ENCODE assay signal across 9 cellular contexts in the genomic region with DNA sequence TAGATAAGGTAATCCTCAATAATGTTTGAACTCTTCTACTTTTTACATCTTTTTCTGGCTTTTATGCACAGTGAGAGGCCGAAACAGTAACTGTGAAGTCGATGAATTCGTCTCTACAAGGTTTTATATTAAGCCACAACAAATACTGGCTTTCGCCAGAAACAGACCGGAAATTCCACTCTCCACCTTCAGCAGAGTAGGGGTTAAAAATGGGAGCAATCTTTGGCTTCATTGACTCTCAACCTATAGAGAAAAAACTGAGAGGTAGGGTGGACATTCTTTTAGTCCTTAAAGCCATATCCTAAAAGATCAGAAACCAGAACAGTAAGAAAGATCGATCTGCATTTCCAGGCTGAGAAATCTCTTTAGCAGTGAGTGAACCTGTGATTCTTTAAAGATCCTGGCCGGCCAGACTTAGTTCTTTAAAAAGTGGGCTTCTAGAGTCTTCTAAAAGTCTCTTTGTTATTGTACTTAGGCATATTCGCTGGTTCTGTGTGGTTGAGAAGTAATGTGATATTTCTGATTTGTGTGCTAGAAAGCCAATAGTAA. TPM values are rescaled to one million over a fixed set of nuclear protein-coding genes. Genes with fewer than 3 reads are reported as not detected.
A peak's percentile ranks its signal among the peaks of the same experiment; 100 is the strongest.
DNase-seq lines count a peak whose midpoint lies in the region; ATAC-seq and TF ChIP-seq lines count a peak whose summit lies in the region.
"Had no signal": no experiment of that assay in that cellular context is flagged by ENCODE, and none has a peak within 500 bp of the region (broad histone marks: within the 10 kb centered on the region; RNA-seq: fewer than 3 reads in every experiment).

No MANE protein-coding gene starts in this region.

- peaks cover 20% of the 10 kb centered on the region for H3K4me1 Mint-ChIP-seq in activated T-cell treated with anti-CD3 and anti-CD28 coated beads, Interleukin-2, amount 50 U/mL, for 24 hours (ENCODE audit: low read depth)

- H3K27me3 Mint-ChIP-seq in activated T-cell treated with anti-CD3 and anti-CD28 coated beads, Interleukin-2, amount 50 U/mL, for 24 hours = peaks cover 68% of the 10 kb centered on the region

- POLR2A ChIA-PET in PC-9 (lab: Charles Lee; ENCODE audit: unreplicated experiment) = no interaction called here

- no peaks in the 10 kb centered on the region for H3K27me3 ChIP-seq in PC-9 (ENCODE audit: insufficient read depth, low read depth)
- H3K27me3 ChIP-seq in esophagus muscularis mucosa = no peaks in the 10 kb centered on the region
- H3K27me3 ChIP-seq in gastrocnemius medialis = no peaks in the 10 kb centered on the region

- peaks cover 25% of the 10 kb centered on the region for H3K4me1 ChIP-seq in PC-9 (replicated peaks; ENCODE audit: insufficient read depth)
- H3K4me1 ChIP-seq in esophagus muscularis mucosa = peaks cover 0 to 24% (median 14%) of the 10 kb centered on the region in 4 donors
- peaks cover 0 to 10% of the 10 kb centered on the region in 2 donors for H3K4me1 ChIP-seq in gastrocnemius medialis

- H4K20me1 ChIP-seq in PC-9 (ENCODE audit: insufficient read depth) = no peaks in the 10 kb centered on the region

- H2AFZ ChIP-seq in PC-9 = peak overlapping the region; percentile 98

- H3K27ac ChIP-seq in PC-9 = peak overlapping the region; percentile 25
- H3K27ac ChIP-seq in esophagus muscularis mucosa (replicated peaks in 1 of 4) = peak overlapping the region; percentile 81 to 87 (median 86)
- peak overlapping the region; percentile 67 to 80 (median 78) for H3K27ac ChIP-seq in gastrocnemius medialis

- no peaks in the 10 kb centered on the region for H3K36me3 Mint-ChIP-seq in activated T-cell treated with anti-CD3 and anti-CD28 coated beads, Interleukin-2, amount 50 U/mL, for 24 hours (ENCODE audit: low read depth)

- H3K9me3 ChIP-seq in PC-9 (ENCODE audit: insufficient read depth, low read depth) (no peaks in the 10 kb centered on the region), esophagus muscularis mucosa (no peaks in the 10 kb centered on the region), gastrocnemius medialis (no peaks in the 10 kb centered on the region)

- TF ChIP-seq EP300 in esophagus muscularis mucosa (IDR thresholded peaks at IDR 0.05) = no peak

- in situ Hi-C loops in gastrocnemius medialis (cut with MboI; ENCODE audit: low sequenced_read_pairs in 4 of 4) = loop anchor here in 2 of 4 donors (10.0 to 25.0 kb wide), 2 partner anchors 101 to 178 kb away; a partner anchor contains a TSS

- no peaks in the 10 kb centered on the region for H3K9me3 Mint-ChIP-seq in activated T-cell treated with anti-CD3 and anti-CD28 coated beads, Interleukin-2, amount 50 U/mL, for 24 hours

- 72% methylated on average over 8 of the region's 8 CpGs for WGBS in esophagus muscularis mucosa

- BruUV-seq in PC-9 (replicated peaks; lab: Mats Ljungman, UMichigan) = no TSS peak

- intact Hi-C loops in PC-9 (cut with micrococcal nuclease; ENCODE audit: unreplicated experiment) = loop anchor here (5.0 kb wide), 2 partner anchors 152 to 278 kb away; a partner anchor contains a TSS
- intact Hi-C loops in esophagus muscularis mucosa (cut with DNase I) = loop anchor here (5.0 to 10.0 kb wide), 3 partner anchors 91 to 281 kb away; a partner anchor contains a TSS
- intact Hi-C loops in gastrocnemius medialis (cut with DNase I; ENCODE audit: low total_unique reads) = loop anchor here (2.0 to 5.0 kb wide), 3 partner anchors 97 to 278 kb away; a partner anchor contains a TSS

- DNase-seq in PC-9 (no peak), esophagus muscularis mucosa (ENCODE audit: extremely low spot score) (no peak), gastrocnemius medialis (no peak), HUDEP-2 (lab: John Stamatoyannopoulos, UW; ENCODE audit: unreplicated experiment in 76 of 76) (no peak), NCI-H226 (no peak)
- DNase-seq in activated T-cell treated with anti-CD3 and anti-CD28 coated beads, Interleukin-2, amount 50 U/mL, for 24 hours = no peak
- DNase-seq: activated CD4-positive, alpha-beta T cell treated with anti-CD3 and anti-CD28 coated beads, Interleukin-2, amount 50 U/mL, for 4 hours had no signal

- ATAC-seq in gastrocnemius medialis (no peak), HG02852 (IDR thresholded peaks at IDR 0.05; ENCODE audit: unreplicated experiment) (no peak)

- TF ChIP-seq CTCF in GM12875 (IDR thresholded peaks at IDR 0.05; ENCODE audit: borderline replicate concordance, insufficient read depth, low read depth, low read length) (no peak), PC-9 (conservative IDR thresholded peaks at IDR 0.05) (no peak), esophagus muscularis mucosa (IDR thresholded peaks at IDR 0.05) (no peak), gastrocnemius medialis (IDR thresholded peaks at IDR 0.05 in 4 of 5, conservative IDR thresholded peaks at IDR 0.05 in 1 of 5) (no peak)

- H3K36me3 ChIP-seq in PC-9 (ENCODE audit: low read depth) (no peaks in the 10 kb centered on the region), esophagus muscularis mucosa (no peaks in the 10 kb centered on the region), gastrocnemius medialis (no peaks in the 10 kb centered on the region)

- no peak overlapping the region for H3K4me3 Mint-ChIP-seq in activated T-cell treated with anti-CD3 and anti-CD28 coated beads, Interleukin-2, amount 50 U/mL, for 24 hours

- CTCF ChIA-PET in PC-9 (lab: Charles Lee) = no interaction called here

- H3K4me2 ChIP-seq in PC-9 = peak overlapping the region; percentile 85

- peak overlapping the region; percentile 67 for H3K4me3 ChIP-seq in GM12875 (ENCODE audit: low read depth, low read length)
- H3K4me3 ChIP-seq in PC-9 = peak overlapping the region; percentile 84
- H3K4me3 ChIP-seq in esophagus muscularis mucosa = peak overlapping the region; percentile 72 to 83 (median 77)
- H3K4me3 ChIP-seq in gastrocnemius medialis = peak overlapping the region in 2 of 4 donors; percentile 68 to 96

- no peak overlapping the region for H3K27ac Mint-ChIP-seq in activated T-cell treated with anti-CD3 and anti-CD28 coated beads, Interleukin-2, amount 50 U/mL, for 24 hours

- H3F3A ChIP-seq in PC-9 (ENCODE audit: insufficient read depth, low read depth) = peaks cover 7% of the 10 kb centered on the region; the same call in 1 of the 2 replicates

- H3K79me2 ChIP-seq in PC-9 (ENCODE audit: low read depth) = peaks cover 56% of the 10 kb centered on the region

- no peaks in the 10 kb centered on the region for H3K9me2 ChIP-seq in PC-9 (ENCODE audit: insufficient read depth)

- TF ChIP-seq POLR2A in esophagus muscularis mucosa (IDR thresholded peaks at IDR 0.05; ENCODE audit: low read depth) (no peak), gastrocnemius medialis (IDR thresholded peaks at IDR 0.05) (no peak)

RNA-seq across cellular contexts. Expression of a gene that starts 1.9 kb away (rescaled TPM):
- total RNA-seq in PC-9 (2021) (4.6 and 5.1 TPM in 2 replicates), esophagus muscularis mucosa (1 to 10 TPM; 5.0 to 8.7 (median 6.8) TPM), gastrocnemius medialis (1 to 10 TPM in 2 of 4 donors, under 1 TPM in 2; 0.36 to 1.2 (median 0.74) TPM)

RNA-seq across cellular contexts. Expression of a gene that starts 53.8 kb away (rescaled TPM):
- not detected in 2 replicates for total RNA-seq in PC-9 (2021)
- not detected for total RNA-seq in esophagus muscularis mucosa
- total RNA-seq in gastrocnemius medialis = not detected

Comparison
In these comparisons a context has a peak if more than half of its experiments do, and no peak if none do; other contexts are left out.
1. H3K27ac ChIP-seq: peak in every context shown above with its lines; median percentile 86 in esophagus muscularis mucosa; 78 in gastrocnemius medialis; 25 in PC-9.